In genomic region chr3:177833392-177833791, GRCh38 we compare ENCODE assay signal across 18 cellular contexts.
DNase-seq lines count a peak whose midpoint lies in the region; ATAC-seq, FAIRE-seq and TF ChIP-seq lines count a peak whose summit lies in the region.
"Had no signal": no experiment of that assay in that cellular context is flagged by ENCODE, and none has a peak within 500 bp of the region (broad histone marks: within the 10 kb centered on the region; RNA-seq: fewer than 3 reads in every experiment).

No MANE protein-coding gene starts in this region.

- H3K4me3 ChIP-seq in Panc1 (ENCODE audit: low read depth in 2 of 2, low read length in 2 of 2) (no peak overlapping the region), HepG2 (replicated peaks in 1 of 3; ENCODE audit: insufficient read depth in 1 of 3, low read depth in 2 of 3, low read length in 3 of 3) (no peak overlapping the region)

- intact Hi-C loops in Panc1 (cut with micrococcal nuclease; ENCODE audit: unreplicated experiment) (no loop called here), HepG2 (cut with micrococcal nuclease; ENCODE audit: unreplicated experiment) (no loop called here), Right ventricle myocardium inferior (cut with DNase I) (loop anchor here (5.0 kb wide), 1 partner anchor 49 kb away; no protein-coding TSS in a partner anchor)

- CTCF ChIA-PET in Panc1 (lab: Charles Lee), result no interaction called here
- CTCF ChIA-PET in HepG2 (lab: Yijun Ruan, JAX; ENCODE audit: low intra/inter-chr PET ratio, low total read pairs), result no interaction called here

- H3K4me1 ChIP-seq in Panc1 (ENCODE audit: control insufficient read depth, insufficient read depth, low read length) (peaks cover 3% of the 10 kb centered on the region; the same call in 1 of the 2 replicates), HepG2 (ENCODE audit: insufficient read depth, low read length) (peaks cover 29% of the 10 kb centered on the region)

- BruUV-seq in Panc1 (replicated peaks; lab: Mats Ljungman, UMichigan), result no TSS peak
- no TSS peak for BruUV-seq in HepG2 (replicated peaks; lab: Mats Ljungman, UMichigan)

- TF ChIP-seq RAD21 in HepG2 (CRISPR knock-in tag; IDR thresholded peaks at IDR 0.05), result no peak

- H3K27me3 ChIP-seq in Panc1 (ENCODE audit: control insufficient read depth, insufficient read depth, low read length) (no peaks in the 10 kb centered on the region), HepG2 (ENCODE audit: control insufficient read depth in 1 of 2, insufficient read depth in 2 of 2, low read length in 2 of 2) (no peaks in the 10 kb centered on the region)

- no peaks in the 10 kb centered on the region for H3K79me2 ChIP-seq in HepG2 (ENCODE audit: insufficient read depth, low read length)

- TF ChIP-seq EP300 in HepG2 (IDR thresholded peaks at IDR 0.05; ENCODE audit: low read depth in 2 of 2, low read length in 2 of 2), result no peak
- TF ChIP-seq EP300 in HepG2 (CRISPR knock-in tag; IDR thresholded peaks at IDR 0.05; ENCODE audit: borderline replicate concordance), result no peak

- TF ChIP-seq CTCF in Panc1 (IDR thresholded peaks at IDR 0.05), result no peak
- no peak for TF ChIP-seq CTCF in HepG2 (CRISPR knock-in tag; IDR thresholded peaks at IDR 0.05)

- no peak for TF ChIP-seq POLR2A in HepG2 (IDR thresholded peaks at IDR 0.05; ENCODE audit: insufficient read depth in 1 of 2, low read depth in 2 of 2, low read length in 2 of 2)

- DNase-seq in NCI-H1048 (lab: John Stamatoyannopoulos, UW) (peak; percentile 31), NCI-H2081 treated with DMSO at 0.1 percent for 48 hours (lab: John Stamatoyannopoulos, UW) (peak; percentile 99), Panc1 (ENCODE audit: low read depth, low spot score) (no peak), HepG2 (ENCODE audit: low spot score) (no peak), Right ventricle myocardium inferior (ENCODE audit: missing footprints) (no peak)
- no peak for DNase-seq in activated T-cell treated with anti-CD3 and anti-CD28 coated beads, Interleukin-2, amount 50 U/mL, for 48 hours
- no peak for DNase-seq in effector CD4-positive, alpha-beta T cell
- DNase-seq: activated CD8-positive, alpha-beta T cell treated with anti-CD3 and anti-CD28 coated beads for 36 hours; aorta; left ventricle myocardium superior; NCI-H524 treated with DMSO at 0.1 percent for 48 hours; nephron progenitor cell; right cardiac atrium; stimulated activated CD4-positive, alpha-beta T cell treated with anti-CD3 and anti-CD28 coated beads, Interleukin-2, amount 100 ng/mL, for 48 hours; trophoblast cell had no signal

- H2AFZ ChIP-seq in HepG2 (ENCODE audit: low read length), result no peak overlapping the region

- in situ Hi-C loops in Panc1 (cut with HindIII; ENCODE audit: low pct_unique_long_range_greater_than_20kb, low sequenced_read_pairs), result no loop called here
- in situ Hi-C loops in HepG2 (cut with HindIII; ENCODE audit: extremely low pct_ligation_motif_present, low pct_unique_long_range_greater_than_20kb), result no loop called here

- FAIRE-seq in HepG2 (lab: Jason Lieb, UNC), result no peak
- FAIRE-seq: GM12891 had no signal

- no peak overlapping the region for H3K9ac ChIP-seq in HepG2 (ENCODE audit: insufficient read depth, low read depth, low read length)

- POLR2A ChIA-PET in Panc1 (lab: Charles Lee) (no interaction called here), HepG2 (lab: Yijun Ruan, JAX) (no interaction called here)

- no peak overlapping the region for H3K4me2 ChIP-seq in HepG2 (ENCODE audit: low read depth, low read length)

- H3K36me3 ChIP-seq in Panc1 (ENCODE audit: control insufficient read depth, insufficient read depth, low read length), result no peaks in the 10 kb centered on the region
- H3K36me3 ChIP-seq in HepG2 (replicated peaks in 1 of 2; ENCODE audit: control insufficient read depth in 1 of 2, insufficient read depth in 2 of 2, low read length in 2 of 2), result no peaks in the 10 kb centered on the region

- H3K9me3 ChIP-seq in Panc1 (ENCODE audit: control insufficient read depth, insufficient read depth, low read depth, low read length) (no peaks in the 10 kb centered on the region), HepG2 (ENCODE audit: low read length) (no peaks in the 10 kb centered on the region)

- ATAC-seq in Panc1, result no peak
- no peak for ATAC-seq in HepG2
- ATAC-seq in GM19328 (IDR thresholded peaks at IDR 0.05; ENCODE audit: unreplicated experiment), result no peak
- no peak for ATAC-seq in Right ventricle myocardium inferior
- ATAC-seq: activated CD8-positive, alpha-beta T cell treated with anti-CD3 and anti-CD28 coated beads for 36 hours had no signal

- H4K20me1 ChIP-seq in HepG2 (ENCODE audit: insufficient read depth, low read length), result no peaks in the 10 kb centered on the region

- H3K27ac ChIP-seq in Panc1 (ENCODE audit: low read length), result peak overlapping the region; percentile 54; the same call in 1 of the 2 replicates
- H3K27ac ChIP-seq in HepG2 (ENCODE audit: extremely low read length, insufficient read depth, low read length), result no peak overlapping the region
- H3K27ac ChIP-seq: HL-60 had no signal

- 54% methylated on average over 2 of the region's 2 CpGs for WGBS in HepG2 (ENCODE audit: low lambda C conversion rate)

TF ChIP-seq in HepG2, 621 proteins besides CTCF, POLR2A, EP300 and RAD21:
- peak; percentile 47; the same call in 1 of the 2 replicates for TF ChIP-seq RFX3 (CRISPR knock-in tag; IDR thresholded peaks at IDR 0.05)
- no peak for TF ChIP-seq ZIK1 (CRISPR knock-in tag; IDR thresholded peaks at IDR 0.05; ENCODE audit: borderline replicate concordance, low read depth)
- TF ChIP-seq ZNF543 (CRISPR knock-in tag; IDR thresholded peaks at IDR 0.05), result no peak
- TF ChIP-seq RFX1 (IDR thresholded peaks at IDR 0.05), result peak; percentile 23; the same call in 1 of the 2 replicates

Comparison
In these comparisons a context has a peak if more than half of its experiments do, and no peak if none do; other contexts are left out.
1. DNase-seq: peak in NCI-H1048 (single experiment) and NCI-H2081 treated with DMSO at 0.1 percent for 48 hours (single experiment); none in Panc1 (single experiment), HepG2 (single experiment), activated T-cell treated with anti-CD3 and anti-CD28 coated beads, Interleukin-2, amount 50 U/mL, for 48 hours (0 of 2), effector CD4-positive, alpha-beta T cell (single experiment) and Right ventricle myocardium inferior (single experiment).